22 cellular contexts compared by ENCODE assay signal in genomic region chr5:137826067-137826466, GRCh38. TPM values are rescaled to one million over a fixed set of nuclear protein-coding genes. Genes with fewer than 3 reads are reported as not detected.
"Had no signal": no experiment of that assay in that cellular context is flagged by ENCODE, and none has a peak within 500 bp of the region (broad histone marks: within the 10 kb centered on the region; RNA-seq: fewer than 3 reads in every experiment).

No MANE protein-coding gene starts in this region.

- H3K27ac ChIP-seq: SJSA1, SK-N-MC had no signal

- H3K27me3 ChIP-seq: MG63 had no signal

- H3K4me3 ChIP-seq: MG63, SJSA1, SK-N-MC had no signal

- H3K36me3 ChIP-seq: MG63, SJSA1 had no signal

- H3K4me1 ChIP-seq: SJSA1 had no signal

- H3K9me3 ChIP-seq: SJSA1 had no signal

- DNase-seq: Karpas-422, KG1, MG63, NCI-H1092, NCI-H1105 treated with DMSO at 0.1 percent for 48 hours, NCI-H1417 treated with DMSO at 0.1 percent for 48 hours, NCI-H146, NCI-H1694 treated with DMSO at 0.1 percent for 48 hours, NCI-H1930, NCI-H2081, NCI-H2107, NCI-H2227 treated with DMSO at 0.1 percent for 48 hours, NCI-H524 treated with DMSO at 0.1 percent for 48 hours, NCI-H69, NCI-H774, Right ventricle myocardium superior, RPMI8226, SIG-M5 had no signal

RNA-seq across cellular contexts. Expression of gene MYOT, which starts 41.6 kb away (rescaled TPM):
- total RNA-seq: HT-29, NCI-H460, SJSA1 had no signal
